ENCODE assay signal across 14 cellular contexts in the genomic region with DNA sequence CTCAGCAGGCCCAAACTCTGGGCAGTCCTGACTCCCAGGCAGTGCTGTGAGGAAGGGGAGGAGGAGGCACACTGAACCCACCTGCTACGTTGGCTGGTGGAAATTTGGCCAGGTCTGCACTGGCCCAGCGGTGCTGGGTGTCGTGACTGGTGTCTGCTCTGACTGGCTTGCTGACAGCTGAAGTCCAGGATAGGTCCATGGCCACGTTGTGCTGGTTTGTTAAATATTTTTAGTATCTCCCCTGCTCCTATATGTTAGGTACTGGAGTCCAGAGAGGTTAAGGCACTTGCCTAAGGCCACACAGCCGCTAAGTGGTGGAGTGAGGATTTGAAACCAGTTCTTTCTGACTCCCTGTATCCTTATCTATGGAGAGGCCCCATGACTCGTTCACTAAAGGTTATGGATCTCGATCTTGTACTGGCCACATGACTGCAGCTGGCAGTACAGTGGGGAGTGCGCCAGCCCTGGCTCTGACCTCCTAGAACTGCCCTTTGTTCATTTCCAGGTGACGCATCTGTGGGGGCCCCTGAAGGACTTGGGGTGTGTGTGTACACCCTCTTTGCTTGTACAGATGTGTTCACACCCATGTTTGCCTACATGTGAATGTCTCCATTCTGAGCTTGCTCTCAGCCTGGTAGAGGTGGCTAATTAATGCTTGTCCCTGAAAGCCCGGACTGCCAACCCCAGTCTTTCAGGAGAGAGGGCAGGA. TPM values are rescaled to one million over a fixed set of nuclear protein-coding genes. Genes with fewer than 3 reads are reported as not detected.
DNase-seq lines count a peak whose midpoint lies in the region; ATAC-seq and TF ChIP-seq lines count a peak whose summit lies in the region.
"Had no signal": no experiment of that assay in that cellular context is flagged by ENCODE, and none has a peak within 500 bp of the region (broad histone marks: within the 10 kb centered on the region; RNA-seq: fewer than 3 reads in every experiment).

No MANE protein-coding gene starts in this region.

- H3K9me3 ChIP-seq in left ventricle myocardium inferior (replicated peaks) (no peaks in the 10 kb centered on the region), upper lobe of right lung (no peaks in the 10 kb centered on the region)
- no peaks in the 10 kb centered on the region for H3K9me3 ChIP-seq in effector memory CD4-positive, alpha-beta T cell (ENCODE audit: control insufficient read depth, low read length)

- BruUV-seq in Calu3 (replicated peaks; lab: Mats Ljungman, UMichigan): no TSS peak

- intact Hi-C loops in left ventricle myocardium inferior (cut with micrococcal nuclease) (no loop called here), Right ventricle myocardium superior (cut with DNase I) (no loop called here), natural killer cell (cut with micrococcal nuclease) (no loop called here), upper lobe of right lung (cut with DNase I) (no loop called here), Calu3 (cut with micrococcal nuclease; ENCODE audit: unreplicated experiment) (no loop called here)

- no peak for TF ChIP-seq CTCF in left ventricle myocardium inferior (IDR thresholded peaks at IDR 0.05; ENCODE audit: borderline replicate concordance)
- TF ChIP-seq CTCF in natural killer cell (IDR thresholded peaks at IDR 0.05): no peak
- TF ChIP-seq CTCF in upper lobe of right lung (IDR thresholded peaks at IDR 0.05): no peak
- no peak for TF ChIP-seq CTCF in Calu3 (IDR thresholded peaks at IDR 0.05; ENCODE audit: unreplicated experiment)

- ATAC-seq in Right ventricle myocardium superior (ENCODE audit: poor library complexity) (no peak), natural killer cell (no peak), upper lobe of right lung (no peak), GM21528 (IDR thresholded peaks at IDR 0.05; ENCODE audit: low FRiP score, unreplicated experiment) (no peak), GM21529 (IDR thresholded peaks at IDR 0.05; ENCODE audit: unreplicated experiment) (no peak)
- ATAC-seq: activated T-cell treated with anti-CD3 and anti-CD28 coated beads, Interleukin-2, amount 50 U/mL, for 72 hours had no signal

- DNase-seq in left ventricle myocardium inferior: no peak
- DNase-seq in Right ventricle myocardium superior: no peak
- no peak for DNase-seq in effector memory CD4-positive, alpha-beta T cell
- DNase-seq in natural killer cell: no peak
- no peak for DNase-seq in upper lobe of right lung
- no peak for DNase-seq in Calu3
- DNase-seq: activated T-cell treated with anti-CD3 and anti-CD28 coated beads, Interleukin-2, amount 50 U/mL, for 72 hours; brain microvascular endothelial cell; NCI-H1436 treated with DMSO at 0.1 percent for 48 hours; NCI-H69; SIG-M5 had no signal

- H3K4me1 Mint-ChIP-seq in natural killer cell (peaks cover 68 to 95% of the 10 kb centered on the region in 2 donors), Calu3 (ENCODE audit: low read depth, unreplicated experiment) (peaks cover 17% of the 10 kb centered on the region)

- H3K27me3 Mint-ChIP-seq in natural killer cell (ENCODE audit: low read depth in 2 of 2) (no peaks in the 10 kb centered on the region), Calu3 (ENCODE audit: unreplicated experiment) (peaks cover 24% of the 10 kb centered on the region)

- H3K36me3 ChIP-seq in left ventricle myocardium inferior (peaks cover 6% of the 10 kb centered on the region), upper lobe of right lung (peaks cover 16% of the 10 kb centered on the region)
- H3K36me3 ChIP-seq in effector memory CD4-positive, alpha-beta T cell (ENCODE audit: control insufficient read depth, insufficient read depth, low read length): peaks cover 53% of the 10 kb centered on the region
- H3K36me3 ChIP-seq: brain microvascular endothelial cell had no signal

- CTCF ChIA-PET in Calu3 (lab: Charles Lee): no interaction called here

- H3K4me1 ChIP-seq in left ventricle myocardium inferior: peaks cover 75% of the 10 kb centered on the region
- peaks cover 44% of the 10 kb centered on the region for H3K4me1 ChIP-seq in effector memory CD4-positive, alpha-beta T cell (ENCODE audit: control insufficient read depth, insufficient read depth, low read length, poor library complexity, severe bottlenecking)
- peaks cover 65% of the 10 kb centered on the region for H3K4me1 ChIP-seq in upper lobe of right lung

- H3K27ac ChIP-seq in left ventricle myocardium inferior (replicated peaks) (peak overlapping the region; percentile 94), upper lobe of right lung (peak overlapping the region; percentile 93)
- peak overlapping the region; percentile 38 for H3K27ac ChIP-seq in effector memory CD4-positive, alpha-beta T cell (ENCODE audit: insufficient read depth, low read length, poor library complexity, severe bottlenecking)
- H3K27ac ChIP-seq: brain microvascular endothelial cell had no signal

- no peaks in the 10 kb centered on the region for H3K9me3 Mint-ChIP-seq in natural killer cell
- H3K9me3 Mint-ChIP-seq in Calu3 (ENCODE audit: low read depth, unreplicated experiment): no peaks in the 10 kb centered on the region
- H3K9me3 Mint-ChIP-seq: activated T-cell treated with anti-CD3 and anti-CD28 coated beads, Interleukin-2, amount 50 U/mL, for 72 hours; nephron had no signal

- H3K27ac Mint-ChIP-seq in natural killer cell: peak overlapping the region; percentile 99
- H3K27ac Mint-ChIP-seq in Calu3 (ENCODE audit: unreplicated experiment): no peak overlapping the region
- H3K27ac Mint-ChIP-seq: activated T-cell treated with anti-CD3 and anti-CD28 coated beads, Interleukin-2, amount 50 U/mL, for 72 hours; nephron had no signal

- H3K36me3 Mint-ChIP-seq in natural killer cell (no peaks in the 10 kb centered on the region), Calu3 (ENCODE audit: insufficient read depth, unreplicated experiment) (no peaks in the 10 kb centered on the region)

- H3K27me3 ChIP-seq in left ventricle myocardium inferior (ENCODE audit: low read depth) (peaks cover 3% of the 10 kb centered on the region), upper lobe of right lung (no peaks in the 10 kb centered on the region)
- H3K27me3 ChIP-seq in effector memory CD4-positive, alpha-beta T cell (replicated peaks; ENCODE audit: control insufficient read depth, insufficient read depth, low read length, poor library complexity, severe bottlenecking): no peaks in the 10 kb centered on the region
- H3K27me3 ChIP-seq: brain microvascular endothelial cell had no signal

- H3K4me3 ChIP-seq in left ventricle myocardium inferior (peak overlapping the region; percentile 56), upper lobe of right lung (no peak overlapping the region)
- no peak overlapping the region for H3K4me3 ChIP-seq in effector memory CD4-positive, alpha-beta T cell (ENCODE audit: insufficient read depth, low read depth, low read length, poor library complexity, severe bottlenecking)

- no peak overlapping the region for H3K4me3 Mint-ChIP-seq in natural killer cell
- H3K4me3 Mint-ChIP-seq in Calu3 (ENCODE audit: low read depth, unreplicated experiment): no peak overlapping the region
- H3K4me3 Mint-ChIP-seq: activated T-cell treated with anti-CD3 and anti-CD28 coated beads, Interleukin-2, amount 50 U/mL, for 72 hours; nephron had no signal

RNA-seq across cellular contexts. Expression of gene TNFRSF1B, which starts 19.6 kb away (rescaled TPM):
- total RNA-seq in left ventricle myocardium inferior (16.2 TPM), Right ventricle myocardium superior (13.7 TPM), natural killer cell (100 to 1,000 TPM; 152 to 173 (median 172) TPM), upper lobe of right lung (62.4 TPM), Calu3 (2022) (1.3 and 2.9 TPM in 2 replicates)

RNA-seq across cellular contexts. Expression of gene VPS13D, which starts 43.4 kb away (rescaled TPM):
- total RNA-seq in left ventricle myocardium inferior (71.6 TPM), Right ventricle myocardium superior (63.3 TPM), natural killer cell (10 to 100 TPM; 66.3 to 94.0 (median 81.7) TPM), upper lobe of right lung (74.7 TPM), Calu3 (2022) (30.6 and 33.1 TPM in 2 replicates)

Comparison
In these comparisons a context has a peak if more than half of its experiments do, and no peak if none do; other contexts are left out.
1. H3K27ac ChIP-seq: peak in every context shown above with its lines; median percentile 94 in left ventricle myocardium inferior; 93 in upper lobe of right lung; 38 in effector memory CD4-positive, alpha-beta T cell.